8 cellular contexts compared by ENCODE assay signal in the genomic region with DNA sequence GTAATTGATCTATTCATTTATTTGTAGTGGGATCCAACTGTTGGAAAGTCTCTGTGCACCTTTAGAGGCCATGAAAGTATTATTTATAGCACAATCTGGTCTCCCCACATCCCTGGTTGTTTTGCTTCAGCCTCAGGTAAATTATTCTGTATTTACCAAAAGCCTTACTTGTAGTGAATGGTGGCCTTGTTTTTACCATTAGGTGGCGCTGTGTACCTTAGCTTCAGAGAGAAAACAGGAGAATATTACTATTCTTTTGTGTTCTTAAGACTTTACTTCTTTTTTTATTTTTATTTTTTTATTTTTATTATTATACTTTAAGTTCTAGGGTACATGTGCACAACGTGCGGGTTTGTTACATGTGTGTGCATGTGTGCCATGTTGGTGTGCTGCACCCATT. TPM values are rescaled to one million over a fixed set of nuclear protein-coding genes. Genes with fewer than 3 reads are reported as not detected.
DNase-seq lines count a peak whose midpoint lies in the region; ATAC-seq, FAIRE-seq and TF ChIP-seq lines count a peak whose summit lies in the region.

No MANE protein-coding gene starts in this region.

- H3K9ac ChIP-seq in K562 (ENCODE audit: insufficient read depth in 1 of 2, low read depth in 2 of 2, low read length in 2 of 2) (no peak overlapping the region), keratinocyte (ENCODE audit: control insufficient read depth, extremely low read depth, insufficient read depth, low read length) (no peak overlapping the region)

- ATAC-seq in K562: peak; percentile 85
- ATAC-seq in HG03432 (IDR thresholded peaks at IDR 0.05; ENCODE audit: unreplicated experiment): no peak

- H3K79me2 ChIP-seq in K562 (ENCODE audit: control insufficient read depth, insufficient read depth, low read length) (0 out of 3 replicates have a peak, but pooled peaks cover 2% of the 10 kb centered on the region), keratinocyte (ENCODE audit: control insufficient read depth, insufficient read depth, low read length) (no peaks in the 10 kb centered on the region)

- FAIRE-seq in K562 (lab: Jason Lieb, UNC) (peak; percentile 82), keratinocyte (lab: Jason Lieb, UNC) (no peak)

- H3K4me1 ChIP-seq in K562 (replicated peaks in 1 of 2; ENCODE audit: control insufficient read depth in 2 of 2, insufficient read depth in 2 of 2, low read length in 2 of 2) (no peaks in the 10 kb centered on the region), keratinocyte (ENCODE audit: control insufficient read depth, extremely low read depth, insufficient read depth, low read length) (no peaks in the 10 kb centered on the region), tibial nerve (no peaks in the 10 kb centered on the region)

- no peaks in the 10 kb centered on the region for H3K27me3 ChIP-seq in K562 (ENCODE audit: control insufficient read depth in 2 of 2, insufficient read depth in 2 of 2, low read length in 2 of 2)
- no peaks in the 10 kb centered on the region for H3K27me3 ChIP-seq in keratinocyte (ENCODE audit: control insufficient read depth, extremely low read depth, insufficient read depth, low read length)
- no peaks in the 10 kb centered on the region for H3K27me3 ChIP-seq in tibial nerve

- peak; percentile 72 to 85 for TF ChIP-seq RAD21 in K562 (CRISPR knock-in tag; conservative IDR thresholded peaks at IDR 0.05 in 1 of 2, IDR thresholded peaks at IDR 0.05 in 1 of 2)

- H3K27ac ChIP-seq in K562 (ENCODE audit: extremely low read depth, low read depth, low read length) (no peak overlapping the region), keratinocyte (ENCODE audit: control insufficient read depth, insufficient read depth, low read length) (no peak overlapping the region), tibial nerve (no peak overlapping the region)

- WGBS in K562 (ENCODE audit: insufficient coverage, low coverage, missing lambda C conversion rate): 18% methylated on average over 3 of the region's 3 CpGs
- WGBS in tibial nerve, 2 donors: 59 to 64% methylated on average over 3 of the region's 3 CpGs

- POLR2A ChIA-PET in K562 (lab: Yijun Ruan, JAX): interaction anchor here (0.7 kb wide), 1 partner anchor 22 kb away, joined by 3 read pairs; no protein-coding TSS in a partner anchor

- dilution Hi-C loops in keratinocyte (cut with MboI; ENCODE audit: extremely low pct_ligation_motif_present, low sequenced_read_pairs): no loop called here

- peaks cover 3% of the 10 kb centered on the region; the same call in 1 of the 3 replicates for H3K36me3 ChIP-seq in K562 (ENCODE audit: control insufficient read depth, insufficient read depth, low read length)
- no peaks in the 10 kb centered on the region for H3K36me3 ChIP-seq in keratinocyte (ENCODE audit: control insufficient read depth in 2 of 2, extremely low read depth in 1 of 2, insufficient read depth in 2 of 2, low read length in 2 of 2)
- peaks cover 0 to 14% (median 0%) of the 10 kb centered on the region in 3 donors for H3K36me3 ChIP-seq in tibial nerve

- TF ChIP-seq CTCF in GM13976 (IDR thresholded peaks at IDR 0.05; ENCODE audit: borderline replicate concordance, control extremely low read depth, extremely low read depth, insufficient read depth, missing control alignments): peak; percentile 76
- peak; percentile 62 to 86 (median 68); a peak in 5 of 6 replicates for TF ChIP-seq CTCF in K562 (IDR thresholded peaks at IDR 0.05 in 2 of 3, conservative IDR thresholded peaks at IDR 0.05 in 1 of 3; ENCODE audit: insufficient read depth in 2 of 3, low read depth in 1 of 3, low read length in 3 of 3)
- peak in 2 of 3 experiments; percentile 60 to 65 for TF ChIP-seq CTCF in keratinocyte (optimal IDR thresholded peaks at IDR 0.05 in 1 of 3, IDR thresholded peaks at IDR 0.05 in 1 of 3, conservative IDR thresholded peaks at IDR 0.05 in 1 of 3; ENCODE audit: extremely low read depth in 1 of 3, insufficient read depth in 2 of 3, low read length in 3 of 3)
- peak; percentile 18 to 67 (median 36) for TF ChIP-seq CTCF in tibial nerve (IDR thresholded peaks at IDR 0.05)

- CTCF ChIA-PET in K562 (lab: Yijun Ruan, JAX; ENCODE audit: low intra/inter-chr PET ratio): interaction anchor here (0.6 to 0.8 kb wide), 2 partner anchors 84 to 643 kb away, joined by 5 to 10 read pairs; no protein-coding TSS in a partner anchor

- no TSS peak for BruUV-seq in K562 (replicated peaks; lab: Mats Ljungman, UMichigan)

- H3K9me3 ChIP-seq in K562 (replicated peaks; ENCODE audit: control insufficient read depth, insufficient read depth, low read depth, low read length): no peaks in the 10 kb centered on the region
- no peaks in the 10 kb centered on the region for H3K9me3 ChIP-seq in keratinocyte (ENCODE audit: control insufficient read depth, low read depth, low read length)
- H3K9me3 ChIP-seq in tibial nerve: peaks cover 0 to 2% (median 0%) of the 10 kb centered on the region in 4 donors

- in situ Hi-C loops in GM13976 (cut with MboI; ENCODE audit: low sequenced_read_pairs, unreplicated experiment) (no loop called here), K562 (cut with MboI) (loop anchor here (25.0 kb wide), 1 partner anchor 791 kb away; no protein-coding TSS in a partner anchor)

- no peaks in the 10 kb centered on the region for H3K9me1 ChIP-seq in K562 (ENCODE audit: control insufficient read depth, insufficient read depth, low read length)
- H3K9me1 ChIP-seq in keratinocyte (ENCODE audit: control insufficient read depth, extremely low read depth, insufficient read depth, low read length): no peaks in the 10 kb centered on the region

- no peak for TF ChIP-seq POLR2A in K562 (conservative IDR thresholded peaks at IDR 0.05)
- no peak for TF ChIP-seq POLR2A in tibial nerve (IDR thresholded peaks at IDR 0.05)

- no peaks in the 10 kb centered on the region for H4K20me1 ChIP-seq in K562 (replicated peaks; ENCODE audit: control insufficient read depth, insufficient read depth, low read length)
- no peaks in the 10 kb centered on the region for H4K20me1 ChIP-seq in keratinocyte (ENCODE audit: control insufficient read depth, extremely low read depth, insufficient read depth, low read length)

- intact Hi-C loops in K562 (cut with micrococcal nuclease): loop anchor here (2.0 to 10.0 kb wide), 3 partner anchors 81 to 799 kb away; no protein-coding TSS in a partner anchor

- no peak for TF ChIP-seq EP300 in K562 (IDR thresholded peaks at IDR 0.05; ENCODE audit: low read length)
- no peak for TF ChIP-seq EP300 in tibial nerve (IDR thresholded peaks at IDR 0.05)

- H2AFZ ChIP-seq in K562 (ENCODE audit: low read depth, low read length): no peak overlapping the region
- H2AFZ ChIP-seq in keratinocyte (ENCODE audit: control insufficient read depth, low read length): no peak overlapping the region

- H3K4me3 ChIP-seq in K562 (no peak overlapping the region), keratinocyte (ENCODE audit: control insufficient read depth in 2 of 3, extremely low read depth in 1 of 3, insufficient read depth in 2 of 3, low read depth in 1 of 3, low read length in 3 of 3) (no peak overlapping the region), tibial nerve (no peak overlapping the region)

- peak; percentile 41 for DNase-seq in CMK (ENCODE audit: low read depth)
- DNase-seq in GM13976 (ENCODE audit: low spot score): peak; percentile 47
- DNase-seq in NCI-H69 (lab: John Stamatoyannopoulos, UW): peak; percentile 79
- peak; percentile 49 to 75 (median 51) for DNase-seq in K562 (ENCODE audit: extremely low read depth in 1 of 4, low spot score in 3 of 4)
- peak; percentile 13 for DNase-seq in keratinocyte (ENCODE audit: low read depth, low spot score)
- peak in 1 of 2 donors; percentile 56 for DNase-seq in tibial nerve (ENCODE audit: low spot score in 2 of 2)
- DNase-seq in 8988T: no peak

- H3K4me2 ChIP-seq in K562 (ENCODE audit: insufficient read depth, low read length): no peak overlapping the region
- H3K4me2 ChIP-seq in keratinocyte (ENCODE audit: control insufficient read depth, extremely low read depth, insufficient read depth, low read depth, low read length): no peak overlapping the region

RNA-seq across cellular contexts. Expression of gene PEX7, which starts 23.7 kb away (rescaled TPM):
- total RNA-seq in K562 (2011; cell fraction: chromatin; rRNA removed; ENCODE audit: low replicate concordance): 7.4 and 8.8 TPM in 2 replicates
- 5.7 and 11.1 TPM in 2 replicates for total RNA-seq in K562 (2011; cell fraction: nucleolus; rRNA removed)
- 7.6 and 8.1 TPM in 2 replicates for total RNA-seq in K562 (2011; cell fraction: nucleoplasm; rRNA removed)
- 12.0 and 18.0 TPM in 2 replicates for total RNA-seq in K562 (2014; rRNA removed)
- 9.7 and 12.7 TPM in 2 replicates for total RNA-seq in K562 (2014; rRNA removed; fragmentation: Illumina TruSeq; extraction: Trizol)
- 7.2 and 7.3 TPM in 2 replicates for total RNA-seq in K562 (2015; rRNA removed; fragmentation: Illumina TruSeq; extraction: Trizol)
- 9.1 and 9.6 TPM in 2 replicates for total RNA-seq in K562 (2021)
- 12.5 and 12.9 TPM in 2 replicates for polyA plus RNA-seq in K562 (2011; rRNA removed)
- 7.9 and 14.9 TPM in 2 replicates for polyA plus RNA-seq in K562 (2011; cell fraction: cytosol; rRNA removed)
- 5.3 and 7.8 TPM in 2 replicates for polyA plus RNA-seq in K562 (2011; cell fraction: nucleus; rRNA removed)
- 6.7 and 6.8 TPM in 2 replicates for polyA plus RNA-seq in K562 (2012)
- polyA plus RNA-seq in K562 (2014; fragmentation: Illumina TruSeq; extraction: Trizol): 6.2 and 6.5 TPM in 2 replicates
- polyA plus RNA-seq in K562 (2014; fragmentation: Nextera tagmentation; extraction: Ambion mirVana): 1 to 10 TPM; 1.6 to 2.2 TPM
- 10.9 and 12.5 TPM in 2 replicates for polyA plus RNA-seq in K562 (2014; rRNA removed)
- 12.9 and 14.7 TPM in 2 replicates for polyA minus RNA-seq in K562 (2011; rRNA and poly(A)+ RNA removed)
- polyA minus RNA-seq in K562 (2011; cell fraction: cytosol; rRNA and poly(A)+ RNA removed): 2.7 and 5.4 TPM in 2 replicates
- 11.0 and 12.4 TPM in 2 replicates for polyA minus RNA-seq in K562 (2011; cell fraction: nucleus; rRNA and poly(A)+ RNA removed)
- 11.5 to 15.6 TPM (median 14.4 TPM) in 3 replicates for polyA plus RNA-seq in keratinocyte
- polyA plus RNA-seq in keratinocyte (2011; ENCODE audit: low read depth): 11.0 TPM
- polyA plus RNA-seq in keratinocyte (2011; cell fraction: cytosol; rRNA removed): 12.4 and 17.3 TPM in 2 replicates
- polyA plus RNA-seq in keratinocyte (2011; cell fraction: nucleus; rRNA removed): 8.0 and 10.3 TPM in 2 replicates
- 7.9 and 10.7 TPM in 2 replicates for polyA plus RNA-seq in keratinocyte (2012; ENCODE audit: low replicate concordance)
- polyA minus RNA-seq in keratinocyte: 1.4 to 9.3 TPM (median 8.3 TPM) in 3 replicates
- polyA minus RNA-seq in keratinocyte (2011; cell fraction: cytosol; rRNA and poly(A)+ RNA removed): 15.5 TPM
- 5.0 and 5.8 TPM in 2 replicates for polyA minus RNA-seq in keratinocyte (2011; cell fraction: nucleus; rRNA and poly(A)+ RNA removed)
- total RNA-seq in tibial nerve: 10 to 100 TPM in 1 of 4 donors, 1 to 10 TPM in 3; 5.0 to 10.7 (median 8.8) TPM

RNA-seq across cellular contexts. Expression of gene MAP3K5, which starts 53.8 kb away (rescaled TPM):
- total RNA-seq in K562 (2011; cell fraction: chromatin; rRNA removed; ENCODE audit: low replicate concordance): 17.0 and 33.7 TPM in 2 replicates
- total RNA-seq in K562 (2011; cell fraction: nucleolus; rRNA removed): 7.8 and 10.1 TPM in 2 replicates
- 10.5 and 10.6 TPM in 2 replicates for total RNA-seq in K562 (2011; cell fraction: nucleoplasm; rRNA removed)
- total RNA-seq in K562 (2014; rRNA removed): 10.4 and 11.6 TPM in 2 replicates
- 12.7 and 15.3 TPM in 2 replicates for total RNA-seq in K562 (2014; rRNA removed; fragmentation: Illumina TruSeq; extraction: Trizol)
- total RNA-seq in K562 (2015; rRNA removed; fragmentation: Illumina TruSeq; extraction: Trizol): 9.2 and 9.9 TPM in 2 replicates
- total RNA-seq in K562 (2021): 11.7 and 13.0 TPM in 2 replicates
- polyA plus RNA-seq in K562 (2011; rRNA removed): 7.9 and 9.1 TPM in 2 replicates
- polyA plus RNA-seq in K562 (2011; cell fraction: cytosol; rRNA removed): 2.1 and 3.6 TPM in 2 replicates
- polyA plus RNA-seq in K562 (2011; cell fraction: nucleus; rRNA removed): 6.2 and 8.7 TPM in 2 replicates
- polyA plus RNA-seq in K562 (2012): 6.6 and 6.7 TPM in 2 replicates
- polyA plus RNA-seq in K562 (2014; fragmentation: Illumina TruSeq; extraction: Trizol): 8.6 and 10.4 TPM in 2 replicates
- polyA plus RNA-seq in K562 (2014; fragmentation: Nextera tagmentation; extraction: Ambion mirVana): 1 to 10 TPM; 2.2 to 3.3 TPM
- polyA plus RNA-seq in K562 (2014; rRNA removed): 6.9 and 7.3 TPM in 2 replicates
- polyA minus RNA-seq in K562 (2011; rRNA and poly(A)+ RNA removed): 13.9 and 23.8 TPM in 2 replicates
- 5.1 and 5.8 TPM in 2 replicates for polyA minus RNA-seq in K562 (2011; cell fraction: cytosol; rRNA and poly(A)+ RNA removed)
- 9.0 and 19.5 TPM in 2 replicates for polyA minus RNA-seq in K562 (2011; cell fraction: nucleus; rRNA and poly(A)+ RNA removed)
- 2.5 to 3.4 TPM (median 2.5 TPM) in 3 replicates for polyA plus RNA-seq in keratinocyte
- 2.5 TPM for polyA plus RNA-seq in keratinocyte (2011; ENCODE audit: low read depth)
- polyA plus RNA-seq in keratinocyte (2011; cell fraction: cytosol; rRNA removed): 1.5 and 2.4 TPM in 2 replicates
- polyA plus RNA-seq in keratinocyte (2011; cell fraction: nucleus; rRNA removed): 3.5 TPM in 2 replicates
- polyA plus RNA-seq in keratinocyte (2012; ENCODE audit: low replicate concordance): 2.4 and 2.9 TPM in 2 replicates
- polyA minus RNA-seq in keratinocyte: 1.2 to 5.5 TPM (median 2.8 TPM) in 3 replicates
- 2.3 TPM for polyA minus RNA-seq in keratinocyte (2011; cell fraction: cytosol; rRNA and poly(A)+ RNA removed)
- polyA minus RNA-seq in keratinocyte (2011; cell fraction: nucleus; rRNA and poly(A)+ RNA removed): 3.4 and 5.9 TPM in 2 replicates
- total RNA-seq in tibial nerve: 10 to 100 TPM; 26.9 to 64.5 (median 34.0) TPM
